23 cellular contexts compared by ENCODE assay signal in genomic region chr7:41476117-41476803, GRCh38.
DNase-seq lines count a peak whose midpoint lies in the region; ATAC-seq and TF ChIP-seq lines count a peak whose summit lies in the region.
"Had no signal": no experiment of that assay in that cellular context is flagged by ENCODE, and none has a peak within 500 bp of the region (broad histone marks: within the 10 kb centered on the region; RNA-seq: fewer than 3 reads in every experiment).

No MANE protein-coding gene starts in this region.

- no peak overlapping the region for H3K23ac ChIP-seq in H9 (ENCODE audit: insufficient read length, low read depth, low read length)

- H3K79me1 ChIP-seq in H9 (ENCODE audit: insufficient read depth, low read depth, low read length, poor library complexity, severe bottlenecking): no peaks in the 10 kb centered on the region

- H4K8ac ChIP-seq in H9 (replicated peaks; ENCODE audit: insufficient read length, low read depth, low read length): no peak overlapping the region

- H2AFZ ChIP-seq in OCI-LY3 (ENCODE audit: low read depth, low read length): no peak overlapping the region
- no peak overlapping the region for H2AFZ ChIP-seq in osteoblast (ENCODE audit: low read length)
- no peak overlapping the region for H2AFZ ChIP-seq in H9 (ENCODE audit: low read length)

- H3K27me3 ChIP-seq in OCI-LY3 (ENCODE audit: low read depth, low read length) (no peaks in the 10 kb centered on the region), osteoblast (ENCODE audit: insufficient read depth, low read length) (no peaks in the 10 kb centered on the region), H9 (ENCODE audit: insufficient read depth, low read length) (no peaks in the 10 kb centered on the region)
- H3K27me3 ChIP-seq: foreskin keratinocyte, Peyer's patch, upper lobe of right lung had no signal

- H3K27ac Mint-ChIP-seq in H9: no peak overlapping the region
- H3K27ac Mint-ChIP-seq in activated T-helper 1 cell treated with anti-CD3 and anti-CD28 coated beads, Interleukin-12 subunit alpha, Interleukin-12 subunit beta, Interleukin-2, Interleukin-4 antibody, amounts not matched to agents 30 ng/mL and 10 ng/mL and 1 ng/mL, durations not matched to agents 14 hours and 24 hours and 36 hours: no peak overlapping the region
- H3K27ac Mint-ChIP-seq: activated naive CD4-positive, alpha-beta T cell treated with anti-CD3 and anti-CD28 coated beads, Interleukin-2, amount 10 ng/mL, durations not matched to agents 7 days and 5 days had no signal

- H3K36me3 ChIP-seq in OCI-LY3 (replicated peaks; ENCODE audit: low read depth, low read length) (no peaks in the 10 kb centered on the region), osteoblast (ENCODE audit: insufficient read depth, low read length) (no peaks in the 10 kb centered on the region)
- H3K36me3 ChIP-seq: Peyer's patch, upper lobe of right lung had no signal

- intact Hi-C loops in activated T-helper 1 cell treated with anti-CD3 and anti-CD28 coated beads, Interleukin-12 subunit alpha, Interleukin-12 subunit beta, Interleukin-2, Interleukin-4 antibody, amounts not matched to agents 30 ng/mL and 10 ng/mL and 1 ng/mL, durations not matched to agents 14 hours and 24 hours and 36 hours (cut with micrococcal nuclease): no loop called here

- H3K9me3 ChIP-seq in OCI-LY3 (ENCODE audit: insufficient read depth, low read length): no peaks in the 10 kb centered on the region
- no peaks in the 10 kb centered on the region for H3K9me3 ChIP-seq in osteoblast (ENCODE audit: low read depth, low read length)
- H3K9me3 ChIP-seq in H9 (ENCODE audit: control insufficient read depth, low read depth, low read length): no peaks in the 10 kb centered on the region
- H3K9me3 ChIP-seq: upper lobe of right lung had no signal

- WGBS in H9 (ENCODE audit: extremely low coverage, insufficient read length, low lambda C conversion rate): no CpG with 5 or more reads among the region's 2 CpGs

- H3K27ac ChIP-seq in OCI-LY3 (ENCODE audit: low read length): no peak overlapping the region
- no peak overlapping the region for H3K27ac ChIP-seq in osteoblast (ENCODE audit: low read depth, low read length)
- H3K27ac ChIP-seq in H9 (ENCODE audit: insufficient read length, low read depth, low read length): no peak overlapping the region
- H3K27ac ChIP-seq: foreskin keratinocyte, Peyer's patch, SK-N-MC, upper lobe of right lung had no signal

- no peak overlapping the region for H2BK20ac ChIP-seq in H9 (ENCODE audit: low read depth, low read length, poor library complexity, severe bottlenecking)

- no peak overlapping the region for H2BK5ac ChIP-seq in H9 (ENCODE audit: insufficient read length, low read length)

- H3K79me2 ChIP-seq in OCI-LY3 (ENCODE audit: low read length): no peaks in the 10 kb centered on the region
- no peaks in the 10 kb centered on the region for H3K79me2 ChIP-seq in osteoblast (ENCODE audit: insufficient read depth, low read length)
- H3K79me2 ChIP-seq in H9 (ENCODE audit: insufficient read depth, low read length): no peaks in the 10 kb centered on the region

- H3K9me3 Mint-ChIP-seq in H9: peaks cover 15 to 16% of the 10 kb centered on the region in 2 experiments
- H3K9me3 Mint-ChIP-seq in activated T-helper 1 cell treated with anti-CD3 and anti-CD28 coated beads, Interleukin-12 subunit alpha, Interleukin-12 subunit beta, Interleukin-2, Interleukin-4 antibody, amounts not matched to agents 30 ng/mL and 10 ng/mL and 1 ng/mL, durations not matched to agents 14 hours and 24 hours and 36 hours: no peaks in the 10 kb centered on the region
- H3K9me3 Mint-ChIP-seq: activated naive CD4-positive, alpha-beta T cell treated with anti-CD3 and anti-CD28 coated beads, Interleukin-2, amount 10 ng/mL, durations not matched to agents 7 days and 5 days; activated T-cell treated with anti-CD3 and anti-CD28 coated beads, Interleukin-2, amount 50 U/mL, for 4 hours had no signal

- H3K27me3 Mint-ChIP-seq in H9 (ENCODE audit: low read depth): no peaks in the 10 kb centered on the region; the same call in 1 of the 2 replicates
- H3K27me3 Mint-ChIP-seq in activated T-helper 1 cell treated with anti-CD3 and anti-CD28 coated beads, Interleukin-12 subunit alpha, Interleukin-12 subunit beta, Interleukin-2, Interleukin-4 antibody, amounts not matched to agents 30 ng/mL and 10 ng/mL and 1 ng/mL, durations not matched to agents 14 hours and 24 hours and 36 hours (ENCODE audit: insufficient read depth): no peaks in the 10 kb centered on the region
- H3K27me3 Mint-ChIP-seq: activated naive CD4-positive, alpha-beta T cell treated with anti-CD3 and anti-CD28 coated beads, Interleukin-2, amount 10 ng/mL, durations not matched to agents 7 days and 5 days had no signal

- no peak overlapping the region for H3K18ac ChIP-seq in H9 (ENCODE audit: insufficient read length, low read depth, low read length)

- H4K20me1 ChIP-seq in OCI-LY3 (ENCODE audit: insufficient read depth, low read length): no peaks in the 10 kb centered on the region
- H4K20me1 ChIP-seq in osteoblast (ENCODE audit: insufficient read depth, low read length): no peaks in the 10 kb centered on the region
- no peaks in the 10 kb centered on the region for H4K20me1 ChIP-seq in H9 (ENCODE audit: control insufficient read depth, insufficient read depth, insufficient read length)

- no peak overlapping the region for H3K14ac ChIP-seq in H9 (ENCODE audit: insufficient read depth, low read length)

- H3K4me2 ChIP-seq in OCI-LY3 (ENCODE audit: low read length) (peak overlapping the region; percentile 47), osteoblast (ENCODE audit: insufficient read depth, low read length) (no peak overlapping the region), H9 (ENCODE audit: insufficient read depth, insufficient read length, low read length) (no peak overlapping the region)

- no peak overlapping the region for H2BK15ac ChIP-seq in H9 (ENCODE audit: low read depth, low read length)

- no peak overlapping the region for H2BK120ac ChIP-seq in H9 (ENCODE audit: low read depth, low read length, poor library complexity, severe bottlenecking)

- H3K4me1 Mint-ChIP-seq in H9: peaks cover 0 to 4% of the 10 kb centered on the region in 2 experiments; a peak in 3 of 4 replicates
- no peaks in the 10 kb centered on the region for H3K4me1 Mint-ChIP-seq in activated T-helper 1 cell treated with anti-CD3 and anti-CD28 coated beads, Interleukin-12 subunit alpha, Interleukin-12 subunit beta, Interleukin-2, Interleukin-4 antibody, amounts not matched to agents 30 ng/mL and 10 ng/mL and 1 ng/mL, durations not matched to agents 14 hours and 24 hours and 36 hours (ENCODE audit: low read depth)
- H3K4me1 Mint-ChIP-seq: activated naive CD4-positive, alpha-beta T cell treated with anti-CD3 and anti-CD28 coated beads, Interleukin-2, amount 10 ng/mL, durations not matched to agents 7 days and 5 days had no signal

- H3K23me2 ChIP-seq in H9 (ENCODE audit: insufficient read length, low read depth, low read length, poor library complexity, severe bottlenecking): no peaks in the 10 kb centered on the region

- ATAC-seq in GM19372 (IDR thresholded peaks at IDR 0.05; ENCODE audit: low read depth, unreplicated experiment) (peak; percentile 53), HG03378 (IDR thresholded peaks at IDR 0.05; ENCODE audit: unreplicated experiment) (peak; percentile 65), GM18520 (IDR thresholded peaks at IDR 0.05; ENCODE audit: unreplicated experiment) (no peak)
- ATAC-seq: activated CD4-positive, CD25-positive, alpha-beta regulatory T cell treated with anti-CD3 and anti-CD28 coated beads, Interleukin-2, amount 50 U/mL, for 24 hours; activated T-cell treated with anti-CD3 and anti-CD28 coated beads, Interleukin-2, amount 50 U/mL, for 4 hours; foreskin keratinocyte had no signal

- H3K4me3 Mint-ChIP-seq in H9: no peak overlapping the region
- no peak overlapping the region for H3K4me3 Mint-ChIP-seq in activated T-helper 1 cell treated with anti-CD3 and anti-CD28 coated beads, Interleukin-12 subunit alpha, Interleukin-12 subunit beta, Interleukin-2, Interleukin-4 antibody, amounts not matched to agents 30 ng/mL and 10 ng/mL and 1 ng/mL, durations not matched to agents 14 hours and 24 hours and 36 hours
- H3K4me3 Mint-ChIP-seq: activated naive CD4-positive, alpha-beta T cell treated with anti-CD3 and anti-CD28 coated beads, Interleukin-2, amount 10 ng/mL, durations not matched to agents 7 days and 5 days; activated T-cell treated with anti-CD3 and anti-CD28 coated beads, Interleukin-2, amount 50 U/mL, for 4 hours had no signal

- TF ChIP-seq CTCF in OCI-LY3 (IDR thresholded peaks at IDR 0.05; ENCODE audit: low read depth, low read length): peak; percentile 4; the same call in 1 of the 2 replicates
- no peak for TF ChIP-seq CTCF in osteoblast (IDR thresholded peaks at IDR 0.05; ENCODE audit: extremely low read depth, low read depth, low read length)
- TF ChIP-seq CTCF in H9 (conservative IDR thresholded peaks at IDR 0.05): no peak

- no peak overlapping the region for H4K5ac ChIP-seq in H9 (ENCODE audit: insufficient read length, low read depth, low read length)

- no peak overlapping the region for H3K56ac ChIP-seq in H9 (ENCODE audit: insufficient read length, low read depth, low read length)

- H3K4me3 ChIP-seq in OCI-LY3 (ENCODE audit: low read length) (no peak overlapping the region), osteoblast (ENCODE audit: insufficient read depth, low read length) (no peak overlapping the region)
- H3K4me3 ChIP-seq: Peyer's patch, SK-N-MC, upper lobe of right lung had no signal

- H2AK5ac ChIP-seq in H9 (ENCODE audit: insufficient read length, low read length): no peak overlapping the region

- H3K4me1 ChIP-seq in OCI-LY3 (ENCODE audit: low read length) (peaks cover 38% of the 10 kb centered on the region), osteoblast (ENCODE audit: insufficient read depth, low read length) (peaks cover 29% of the 10 kb centered on the region), H9 (ENCODE audit: insufficient read depth, low read length) (no peaks in the 10 kb centered on the region)
- H3K4me1 ChIP-seq: foreskin keratinocyte, Peyer's patch, upper lobe of right lung had no signal

- H4K91ac ChIP-seq in H9 (ENCODE audit: insufficient read length, low read depth, low read length): no peak overlapping the region

- peaks cover 3 to 16% (median 6%) of the 10 kb centered on the region in 3 experiments; a peak in 4 of 7 replicates for H3K36me3 Mint-ChIP-seq in H9 (ENCODE audit: insufficient read depth in 1 of 3, low read depth in 3 of 3)
- H3K36me3 Mint-ChIP-seq in activated T-helper 1 cell treated with anti-CD3 and anti-CD28 coated beads, Interleukin-12 subunit alpha, Interleukin-12 subunit beta, Interleukin-2, Interleukin-4 antibody, amounts not matched to agents 30 ng/mL and 10 ng/mL and 1 ng/mL, durations not matched to agents 14 hours and 24 hours and 36 hours (ENCODE audit: low read depth): no peaks in the 10 kb centered on the region
- H3K36me3 Mint-ChIP-seq: activated naive CD4-positive, alpha-beta T cell treated with anti-CD3 and anti-CD28 coated beads, Interleukin-2, amount 10 ng/mL, durations not matched to agents 7 days and 5 days had no signal

- no peak overlapping the region for H2BK12ac ChIP-seq in H9 (ENCODE audit: insufficient read length, low read depth, low read length)

- no peak overlapping the region for H3K4ac ChIP-seq in H9 (ENCODE audit: low read depth, low read length)

- H3K9ac ChIP-seq in OCI-LY3 (ENCODE audit: low read length): no peak overlapping the region
- no peak overlapping the region for H3K9ac ChIP-seq in H9 (ENCODE audit: extremely low read depth, insufficient read length, low read length)

- peak; percentile 31 for DNase-seq in osteoblast (ENCODE audit: insufficient read length, low spot score, missing footprints)
- no peak for DNase-seq in H9
- no peak for DNase-seq in activated T-helper 1 cell treated with anti-CD3 and anti-CD28 coated beads, Interleukin-12 subunit alpha, Interleukin-12 subunit beta, Interleukin-2, Interleukin-4 antibody, amounts not matched to agents 30 ng/mL and 10 ng/mL and 1 ng/mL, durations not matched to agents 14 hours and 24 hours and 36 hours (ENCODE audit: low spot score)
- no peak for DNase-seq in kidney glomerular epithelial cell (lab: John Stamatoyannopoulos, UW)
- DNase-seq: activated naive CD4-positive, alpha-beta T cell treated with anti-CD3 and anti-CD28 coated beads, Interleukin-2, amount 10 ng/mL, durations not matched to agents 7 days and 5 days; activated T-cell treated with anti-CD3 and anti-CD28 coated beads, Interleukin-2, amount 50 U/mL, for 4 hours; anterior cingulate cortex; central memory CD4-positive, alpha-beta T cell; COR-L47; foreskin keratinocyte; islet precursor cell; mammary epithelial cell; NCI-H774; nucleus accumbens; Peyer's patch; T-helper 9 cell; upper lobe of right lung had no signal

- no peak overlapping the region for H3T11ph ChIP-seq in H9 (ENCODE audit: low read length)
